In the genomic region with DNA sequence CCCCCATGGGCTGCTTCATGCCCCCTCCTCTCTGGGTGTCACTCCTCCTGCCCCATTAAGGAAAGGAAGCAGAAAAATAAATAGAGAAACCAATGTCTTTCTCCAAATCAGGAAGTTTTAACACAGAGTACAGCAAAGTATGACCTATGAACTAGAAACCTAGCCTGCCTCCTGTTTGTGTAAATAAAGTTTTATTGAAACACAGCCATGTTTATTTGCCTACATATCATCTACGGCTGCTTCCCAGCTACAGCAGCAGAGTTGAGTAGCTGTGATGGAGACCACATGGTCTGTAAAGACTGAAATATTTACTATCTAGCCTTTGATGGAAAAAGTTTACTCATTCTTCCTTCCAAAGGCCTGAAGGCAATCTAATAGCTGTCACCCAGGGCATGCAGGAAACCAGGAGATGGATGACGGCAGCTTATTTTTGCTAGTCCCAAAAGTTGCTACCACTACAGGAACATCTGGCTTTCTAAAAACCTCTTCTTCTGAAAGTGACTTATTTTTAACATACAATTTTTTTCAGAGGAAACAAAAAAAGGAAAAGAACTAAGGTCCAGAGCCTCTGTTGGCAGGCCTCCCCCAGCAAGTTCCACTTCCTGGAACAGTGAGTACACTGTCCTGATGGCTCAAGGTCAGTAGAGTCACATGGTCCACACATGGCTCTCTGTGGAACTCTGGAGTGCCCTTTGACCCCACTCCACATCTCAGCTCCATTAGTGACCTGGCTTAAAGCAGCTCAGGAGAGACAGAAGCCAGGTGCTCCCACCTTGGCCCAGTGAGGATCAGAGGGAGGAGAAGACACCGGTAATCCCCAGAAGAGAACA, we compare ENCODE assay signal across 1 cellular context.
A peak's percentile ranks its signal among the peaks of the same experiment; 100 is the strongest.
TF ChIP-seq lines count a peak whose summit lies in the region.

No MANE protein-coding gene starts in this region.

TF ChIP-seq in HepG2, 621 proteins besides CTCF, POLR2A, EP300 and RAD21 (continued from another document and continues in another):
- TF ChIP-seq, protein P1, sequence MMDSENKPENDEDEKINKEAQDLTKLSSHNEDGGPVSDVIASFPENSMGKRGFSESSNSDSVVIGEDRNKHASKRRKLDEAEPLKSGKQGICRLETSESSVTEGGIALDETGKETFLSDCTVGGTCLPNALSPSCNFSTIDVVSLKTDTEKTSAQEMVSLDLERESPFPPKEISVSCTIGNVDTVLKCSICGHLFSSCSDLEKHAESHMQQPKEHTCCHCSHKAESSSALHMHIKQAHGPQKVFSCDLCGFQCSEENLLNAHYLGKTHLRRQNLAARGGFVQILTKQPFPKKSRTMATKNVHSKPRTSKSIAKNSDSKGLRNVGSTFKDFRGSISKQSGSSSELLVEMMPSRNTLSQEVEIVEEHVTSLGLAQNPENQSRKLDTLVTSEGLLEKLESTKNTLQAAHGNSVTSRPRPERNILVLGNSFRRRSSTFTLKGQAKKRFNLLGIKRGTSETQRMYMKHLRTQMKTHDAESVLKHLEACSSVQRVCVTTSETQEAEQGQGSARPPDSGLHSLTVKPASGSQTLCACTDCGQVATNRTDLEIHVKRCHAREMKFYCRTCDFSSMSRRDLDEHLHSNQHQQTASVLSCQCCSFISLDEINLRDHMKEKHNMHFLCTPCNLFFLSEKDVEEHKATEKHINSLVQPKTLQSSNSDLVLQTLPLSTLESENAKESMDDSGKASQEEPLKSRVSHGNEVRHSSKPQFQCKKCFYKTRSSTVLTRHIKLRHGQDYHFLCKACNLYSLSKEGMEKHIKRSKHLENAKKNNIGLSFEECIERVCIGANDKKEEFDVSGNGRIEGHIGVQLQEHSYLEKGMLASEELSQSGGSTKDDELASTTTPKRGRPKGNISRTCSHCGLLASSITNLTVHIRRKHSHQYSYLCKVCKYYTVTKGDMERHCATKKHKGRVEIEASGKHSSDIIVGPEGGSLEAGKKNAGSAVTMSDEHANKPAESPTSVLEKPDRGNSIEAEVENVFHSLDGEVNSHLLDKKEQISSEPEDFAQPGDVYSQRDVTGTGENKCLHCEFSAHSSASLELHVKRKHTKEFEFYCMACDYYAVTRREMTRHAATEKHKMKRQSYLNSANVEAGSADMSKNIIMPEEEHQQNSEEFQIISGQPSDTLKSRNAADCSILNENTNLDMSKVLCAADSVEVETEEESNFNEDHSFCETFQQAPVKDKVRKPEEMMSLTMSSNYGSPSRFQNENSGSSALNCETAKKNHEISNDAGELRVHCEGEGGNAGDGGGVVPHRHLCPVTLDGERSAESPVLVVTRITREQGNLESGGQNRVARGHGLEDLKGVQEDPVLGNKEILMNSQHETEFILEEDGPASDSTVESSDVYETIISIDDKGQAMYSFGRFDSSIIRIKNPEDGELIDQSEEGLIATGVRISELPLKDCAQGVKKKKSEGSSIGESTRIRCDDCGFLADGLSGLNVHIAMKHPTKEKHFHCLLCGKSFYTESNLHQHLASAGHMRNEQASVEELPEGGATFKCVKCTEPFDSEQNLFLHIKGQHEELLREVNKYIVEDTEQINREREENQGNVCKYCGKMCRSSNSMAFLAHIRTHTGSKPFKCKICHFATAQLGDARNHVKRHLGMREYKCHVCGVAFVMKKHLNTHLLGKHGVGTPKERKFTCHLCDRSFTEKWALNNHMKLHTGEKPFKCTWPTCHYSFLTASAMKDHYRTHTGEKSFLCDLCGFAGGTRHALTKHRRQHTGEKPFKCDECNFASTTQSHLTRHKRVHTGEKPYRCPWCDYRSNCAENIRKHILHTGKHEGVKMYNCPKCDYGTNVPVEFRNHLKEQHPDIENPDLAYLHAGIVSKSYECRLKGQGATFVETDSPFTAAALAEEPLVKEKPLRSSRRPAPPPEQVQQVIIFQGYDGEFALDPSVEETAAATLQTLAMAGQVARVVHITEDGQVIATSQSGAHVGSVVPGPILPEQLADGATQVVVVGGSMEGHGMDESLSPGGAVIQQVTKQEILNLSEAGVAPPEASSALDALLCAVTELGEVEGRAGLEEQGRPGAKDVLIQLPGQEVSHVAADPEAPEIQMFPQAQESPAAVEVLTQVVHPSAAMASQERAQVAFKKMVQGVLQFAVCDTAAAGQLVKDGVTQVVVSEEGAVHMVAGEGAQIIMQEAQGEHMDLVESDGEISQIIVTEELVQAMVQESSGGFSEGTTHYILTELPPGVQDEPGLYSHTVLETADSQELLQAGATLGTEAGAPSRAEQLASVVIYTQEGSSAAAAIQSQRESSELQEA (CRISPR knock-in tag; IDR thresholded peaks at IDR 0.05; ENCODE audit: not compliant biosample characterization), result no peak
- no peak for TF ChIP-seq KDM1A (CRISPR knock-in tag; IDR thresholded peaks at IDR 0.05)
- no peak for TF ChIP-seq SMARCE1 (IDR thresholded peaks at IDR 0.05; ENCODE audit: borderline replicate concordance)
- no peak for TF ChIP-seq U2AF2 (IDR thresholded peaks at IDR 0.05; ENCODE audit: low read depth, low read length)
- TF ChIP-seq, protein P2, sequence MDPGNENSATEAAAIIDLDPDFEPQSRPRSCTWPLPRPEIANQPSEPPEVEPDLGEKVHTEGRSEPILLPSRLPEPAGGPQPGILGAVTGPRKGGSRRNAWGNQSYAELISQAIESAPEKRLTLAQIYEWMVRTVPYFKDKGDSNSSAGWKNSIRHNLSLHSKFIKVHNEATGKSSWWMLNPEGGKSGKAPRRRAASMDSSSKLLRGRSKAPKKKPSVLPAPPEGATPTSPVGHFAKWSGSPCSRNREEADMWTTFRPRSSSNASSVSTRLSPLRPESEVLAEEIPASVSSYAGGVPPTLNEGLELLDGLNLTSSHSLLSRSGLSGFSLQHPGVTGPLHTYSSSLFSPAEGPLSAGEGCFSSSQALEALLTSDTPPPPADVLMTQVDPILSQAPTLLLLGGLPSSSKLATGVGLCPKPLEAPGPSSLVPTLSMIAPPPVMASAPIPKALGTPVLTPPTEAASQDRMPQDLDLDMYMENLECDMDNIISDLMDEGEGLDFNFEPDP (CRISPR knock-in tag; conservative IDR thresholded peaks at IDR 0.05), result no peak
- TF ChIP-seq, protein P3, sequence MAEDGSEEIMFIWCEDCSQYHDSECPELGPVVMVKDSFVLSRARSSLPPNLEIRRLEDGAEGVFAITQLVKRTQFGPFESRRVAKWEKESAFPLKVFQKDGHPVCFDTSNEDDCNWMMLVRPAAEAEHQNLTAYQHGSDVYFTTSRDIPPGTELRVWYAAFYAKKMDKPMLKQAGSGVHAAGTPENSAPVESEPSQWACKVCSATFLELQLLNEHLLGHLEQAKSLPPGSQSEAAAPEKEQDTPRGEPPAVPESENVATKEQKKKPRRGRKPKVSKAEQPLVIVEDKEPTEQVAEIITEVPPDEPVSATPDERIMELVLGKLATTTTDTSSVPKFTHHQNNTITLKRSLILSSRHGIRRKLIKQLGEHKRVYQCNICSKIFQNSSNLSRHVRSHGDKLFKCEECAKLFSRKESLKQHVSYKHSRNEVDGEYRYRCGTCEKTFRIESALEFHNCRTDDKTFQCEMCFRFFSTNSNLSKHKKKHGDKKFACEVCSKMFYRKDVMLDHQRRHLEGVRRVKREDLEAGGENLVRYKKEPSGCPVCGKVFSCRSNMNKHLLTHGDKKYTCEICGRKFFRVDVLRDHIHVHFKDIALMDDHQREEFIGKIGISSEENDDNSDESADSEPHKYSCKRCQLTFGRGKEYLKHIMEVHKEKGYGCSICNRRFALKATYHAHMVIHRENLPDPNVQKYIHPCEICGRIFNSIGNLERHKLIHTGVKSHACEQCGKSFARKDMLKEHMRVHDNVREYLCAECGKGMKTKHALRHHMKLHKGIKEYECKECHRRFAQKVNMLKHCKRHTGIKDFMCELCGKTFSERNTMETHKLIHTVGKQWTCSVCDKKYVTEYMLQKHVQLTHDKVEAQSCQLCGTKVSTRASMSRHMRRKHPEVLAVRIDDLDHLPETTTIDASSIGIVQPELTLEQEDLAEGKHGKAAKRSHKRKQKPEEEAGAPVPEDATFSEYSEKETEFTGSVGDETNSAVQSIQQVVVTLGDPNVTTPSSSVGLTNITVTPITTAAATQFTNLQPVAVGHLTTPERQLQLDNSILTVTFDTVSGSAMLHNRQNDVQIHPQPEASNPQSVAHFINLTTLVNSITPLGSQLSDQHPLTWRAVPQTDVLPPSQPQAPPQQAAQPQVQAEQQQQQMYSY (CRISPR knock-in tag; IDR thresholded peaks at IDR 0.05), result no peak
- no peak for TF ChIP-seq ZNF225 (CRISPR knock-in tag; IDR thresholded peaks at IDR 0.05)
- TF ChIP-seq ZNF644 (CRISPR knock-in tag; IDR thresholded peaks at IDR 0.05; ENCODE audit: low read depth), result peak; percentile 79; the same call in 1 of the 2 replicates
- TF ChIP-seq, protein P4, sequence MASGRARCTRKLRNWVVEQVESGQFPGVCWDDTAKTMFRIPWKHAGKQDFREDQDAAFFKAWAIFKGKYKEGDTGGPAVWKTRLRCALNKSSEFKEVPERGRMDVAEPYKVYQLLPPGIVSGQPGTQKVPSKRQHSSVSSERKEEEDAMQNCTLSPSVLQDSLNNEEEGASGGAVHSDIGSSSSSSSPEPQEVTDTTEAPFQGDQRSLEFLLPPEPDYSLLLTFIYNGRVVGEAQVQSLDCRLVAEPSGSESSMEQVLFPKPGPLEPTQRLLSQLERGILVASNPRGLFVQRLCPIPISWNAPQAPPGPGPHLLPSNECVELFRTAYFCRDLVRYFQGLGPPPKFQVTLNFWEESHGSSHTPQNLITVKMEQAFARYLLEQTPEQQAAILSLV (CRISPR knock-in tag; IDR thresholded peaks at IDR 0.05; ENCODE audit: borderline replicate concordance), result no peak
- TF ChIP-seq SNAI1 (CRISPR knock-in tag; IDR thresholded peaks at IDR 0.05; ENCODE audit: borderline replicate concordance), result no peak
- TF ChIP-seq, protein P5, sequence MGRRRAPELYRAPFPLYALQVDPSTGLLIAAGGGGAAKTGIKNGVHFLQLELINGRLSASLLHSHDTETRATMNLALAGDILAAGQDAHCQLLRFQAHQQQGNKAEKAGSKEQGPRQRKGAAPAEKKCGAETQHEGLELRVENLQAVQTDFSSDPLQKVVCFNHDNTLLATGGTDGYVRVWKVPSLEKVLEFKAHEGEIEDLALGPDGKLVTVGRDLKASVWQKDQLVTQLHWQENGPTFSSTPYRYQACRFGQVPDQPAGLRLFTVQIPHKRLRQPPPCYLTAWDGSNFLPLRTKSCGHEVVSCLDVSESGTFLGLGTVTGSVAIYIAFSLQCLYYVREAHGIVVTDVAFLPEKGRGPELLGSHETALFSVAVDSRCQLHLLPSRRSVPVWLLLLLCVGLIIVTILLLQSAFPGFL (CRISPR knock-in tag; IDR thresholded peaks at IDR 0.05), result no peak
- no peak for TF ChIP-seq NFKB2 (CRISPR knock-in tag; IDR thresholded peaks at IDR 0.05; ENCODE audit: borderline replicate concordance)
- TF ChIP-seq, protein P6, sequence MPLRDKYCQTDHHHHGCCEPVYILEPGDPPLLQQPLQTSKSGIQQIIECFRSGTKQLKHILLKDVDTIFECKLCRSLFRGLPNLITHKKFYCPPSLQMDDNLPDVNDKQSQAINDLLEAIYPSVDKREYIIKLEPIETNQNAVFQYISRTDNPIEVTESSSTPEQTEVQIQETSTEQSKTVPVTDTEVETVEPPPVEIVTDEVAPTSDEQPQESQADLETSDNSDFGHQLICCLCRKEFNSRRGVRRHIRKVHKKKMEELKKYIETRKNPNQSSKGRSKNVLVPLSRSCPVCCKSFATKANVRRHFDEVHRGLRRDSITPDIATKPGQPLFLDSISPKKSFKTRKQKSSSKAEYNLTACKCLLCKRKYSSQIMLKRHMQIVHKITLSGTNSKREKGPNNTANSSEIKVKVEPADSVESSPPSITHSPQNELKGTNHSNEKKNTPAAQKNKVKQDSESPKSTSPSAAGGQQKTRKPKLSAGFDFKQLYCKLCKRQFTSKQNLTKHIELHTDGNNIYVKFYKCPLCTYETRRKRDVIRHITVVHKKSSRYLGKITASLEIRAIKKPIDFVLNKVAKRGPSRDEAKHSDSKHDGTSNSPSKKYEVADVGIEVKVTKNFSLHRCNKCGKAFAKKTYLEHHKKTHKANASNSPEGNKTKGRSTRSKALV (CRISPR knock-in tag; IDR thresholded peaks at IDR 0.05), result no peak
- TF ChIP-seq ZNF619 (CRISPR knock-in tag; IDR thresholded peaks at IDR 0.05), result no peak
- TF ChIP-seq GABPA (IDR thresholded peaks at IDR 0.05; ENCODE audit: low read depth, low read length), result no peak
- peak; percentile 76 for TF ChIP-seq GABPA (CRISPR knock-in tag; IDR thresholded peaks at IDR 0.05; ENCODE audit: low read depth)
- TF ChIP-seq, protein P7, sequence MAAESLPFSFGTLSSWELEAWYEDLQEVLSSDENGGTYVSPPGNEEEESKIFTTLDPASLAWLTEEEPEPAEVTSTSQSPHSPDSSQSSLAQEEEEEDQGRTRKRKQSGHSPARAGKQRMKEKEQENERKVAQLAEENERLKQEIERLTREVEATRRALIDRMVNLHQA (CRISPR knock-in tag; IDR thresholded peaks at IDR 0.05), result no peak
- TF ChIP-seq TBX2 (CRISPR knock-in tag; IDR thresholded peaks at IDR 0.05; ENCODE audit: borderline replicate concordance), result no peak
- peak; percentile 85 for TF ChIP-seq HNF4A (CRISPR knock-in tag; IDR thresholded peaks at IDR 0.05)
- TF ChIP-seq CBFB (CRISPR knock-in tag; IDR thresholded peaks at IDR 0.05), result no peak
- TF ChIP-seq, protein P8, sequence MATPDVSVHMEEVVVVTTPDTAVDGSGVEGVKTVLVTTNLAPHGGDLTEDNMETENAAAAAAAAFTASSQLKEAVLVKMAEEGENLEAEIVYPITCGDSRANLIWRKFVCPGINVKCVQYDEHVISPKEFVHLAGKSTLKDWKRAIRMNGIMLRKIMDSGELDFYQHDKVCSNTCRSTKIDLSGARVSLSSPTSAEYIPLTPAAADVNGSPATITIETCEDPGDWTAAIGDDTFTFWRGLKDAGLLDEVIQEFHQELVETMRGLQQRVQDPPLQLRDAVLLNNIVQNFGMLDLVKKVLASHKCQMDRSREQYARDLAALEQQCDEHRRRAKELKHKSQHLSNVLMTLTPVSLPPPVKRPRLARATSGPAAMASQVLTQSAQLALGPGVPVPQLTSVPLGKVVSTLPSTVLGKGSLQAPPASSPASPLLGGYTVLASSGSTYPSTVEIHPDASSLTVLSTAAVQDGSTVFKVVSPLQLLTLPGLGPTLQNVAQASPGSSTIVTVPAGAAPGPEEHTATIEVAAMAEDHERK (CRISPR knock-in tag; IDR thresholded peaks at IDR 0.05; ENCODE audit: low read depth), result no peak
- no peak for TF ChIP-seq BRCA1 (CRISPR knock-in tag; IDR thresholded peaks at IDR 0.05)
- TF ChIP-seq, protein P9, sequence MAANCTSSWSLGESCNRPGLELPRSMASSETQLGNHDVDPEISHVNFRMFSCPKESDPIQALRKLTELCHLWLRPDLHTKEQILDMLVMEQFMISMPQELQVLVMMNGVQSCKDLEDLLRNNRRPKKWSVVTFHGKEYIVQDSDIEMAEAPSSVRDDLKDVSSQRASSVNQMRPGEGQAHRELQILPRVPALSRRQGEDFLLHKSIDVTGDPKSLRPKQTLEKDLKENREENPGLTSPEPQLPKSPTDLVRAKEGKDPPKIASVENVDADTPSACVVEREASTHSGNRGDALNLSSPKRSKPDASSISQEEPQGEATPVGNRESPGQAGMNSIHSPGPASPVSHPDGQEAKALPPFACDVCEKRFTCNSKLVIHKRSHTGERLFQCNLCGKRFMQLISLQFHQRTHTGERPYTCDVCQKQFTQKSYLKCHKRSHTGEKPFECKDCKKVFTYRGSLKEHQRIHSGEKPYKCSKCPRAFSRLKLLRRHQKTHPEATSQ (CRISPR knock-in tag; IDR thresholded peaks at IDR 0.05; ENCODE audit: borderline replicate concordance), result no peak
- no peak for TF ChIP-seq TBP (CRISPR knock-in tag; IDR thresholded peaks at IDR 0.05)
- no peak for TF ChIP-seq ZNF607 (CRISPR knock-in tag; IDR thresholded peaks at IDR 0.05; ENCODE audit: borderline replicate concordance)
- TF ChIP-seq HOXA9 (CRISPR knock-in tag; IDR thresholded peaks at IDR 0.05; ENCODE audit: borderline replicate concordance), result no peak
